Comparison of ENCODE assay signal across 29 cellular contexts in the genomic region with DNA sequence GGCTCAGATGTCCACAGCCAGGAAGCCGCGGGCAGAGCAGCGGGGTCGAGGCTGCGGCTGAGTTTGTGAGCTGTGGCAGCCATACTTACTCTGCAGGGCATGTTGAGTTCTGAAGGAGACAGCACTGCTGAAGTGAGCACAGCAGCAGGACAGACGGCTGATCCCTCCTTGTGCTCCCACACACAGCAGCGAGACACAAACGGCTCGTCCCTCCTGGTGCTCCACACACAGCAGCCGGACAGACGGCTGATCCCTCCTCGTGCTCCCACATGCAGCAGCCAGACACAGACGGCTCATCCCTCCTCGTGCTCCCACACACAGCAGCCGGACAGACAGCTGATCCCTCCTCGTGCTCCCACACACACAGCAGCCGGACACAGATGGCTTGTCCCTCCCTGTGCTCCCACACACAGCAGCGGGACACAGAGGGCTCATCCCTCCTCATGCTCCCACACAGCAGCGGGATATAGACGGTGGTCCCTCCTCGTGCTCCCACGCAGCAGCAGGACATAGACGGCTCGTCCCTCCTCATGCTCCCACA.
DNase-seq lines count a peak whose midpoint lies in the region; ATAC-seq and TF ChIP-seq lines count a peak whose summit lies in the region.
"Had no signal": no experiment of that assay in that cellular context is flagged by ENCODE, and none has a peak within 500 bp of the region (broad histone marks: within the 10 kb centered on the region; RNA-seq: fewer than 3 reads in every experiment).

No MANE protein-coding gene starts in this region.

- no peak overlapping the region for H3K4me3 Mint-ChIP-seq in CD14-positive monocyte
- H3K4me3 Mint-ChIP-seq: activated naive CD8-positive, alpha-beta T cell treated with anti-CD3 and anti-CD28 coated beads for 36 hours; dendritic cell treated with granulocyte-macrophage colony-stimulating factor and Interleukin-4, amounts not matched to agents 40 ng/mL and 50 ng/mL, for 4 days; immature natural killer cell; T-cell had no signal

- no peaks in the 10 kb centered on the region for H3K4me1 Mint-ChIP-seq in CD14-positive monocyte
- H3K4me1 Mint-ChIP-seq: activated naive CD8-positive, alpha-beta T cell treated with anti-CD3 and anti-CD28 coated beads for 36 hours; immature natural killer cell; T-cell had no signal

- intact Hi-C loops in CD14-positive monocyte (cut with micrococcal nuclease) (no loop called here), sciatic nerve (cut with DNase I) (no loop called here)

- peaks cover 0 to 1% (median 1%) of the 10 kb centered on the region in 3 donors for H3K27me3 Mint-ChIP-seq in CD14-positive monocyte (ENCODE audit: low read depth in 3 of 3)
- H3K27me3 Mint-ChIP-seq: activated naive CD8-positive, alpha-beta T cell treated with anti-CD3 and anti-CD28 coated beads for 36 hours; dendritic cell treated with granulocyte-macrophage colony-stimulating factor and Interleukin-4, amounts not matched to agents 40 ng/mL and 50 ng/mL, for 4 days; T-cell had no signal

- no peak overlapping the region for H3K27ac Mint-ChIP-seq in CD14-positive monocyte
- H3K27ac Mint-ChIP-seq: activated naive CD8-positive, alpha-beta T cell treated with anti-CD3 and anti-CD28 coated beads for 36 hours; activated T-helper 2 cell treated with anti-CD3 and anti-CD28 coated beads, Interferon-gamma antibody, Interleukin-2, Interleukin-4, amounts not matched to agents 10 μg/mL and 5 μg/mL and 100 μg/mL, durations not matched to agents 14 hours and 24 hours and 36 hours; dendritic cell treated with granulocyte-macrophage colony-stimulating factor and Interleukin-4, amounts not matched to agents 40 ng/mL and 50 ng/mL, for 4 days; immature natural killer cell; T-cell had no signal

- H3K27me3 ChIP-seq in foreskin keratinocyte: no peaks in the 10 kb centered on the region
- H3K27me3 ChIP-seq: BLaER1, gastrocnemius medialis, Peyer's patch had no signal

- H3K4me1 ChIP-seq in HEK293 (ENCODE audit: control insufficient read depth, insufficient read depth, low read length): no peaks in the 10 kb centered on the region
- no peaks in the 10 kb centered on the region for H3K4me1 ChIP-seq in foreskin keratinocyte
- H3K4me1 ChIP-seq: BLaER1, gastrocnemius medialis, Peyer's patch, prostate gland, SJCRH30 had no signal

- H3K27ac ChIP-seq in HEK293 (ENCODE audit: extremely low read depth, low read depth, low read length): no peak overlapping the region
- no peak overlapping the region for H3K27ac ChIP-seq in foreskin keratinocyte
- H3K27ac ChIP-seq: BLaER1, gastrocnemius medialis, HL-60, Peyer's patch, prostate gland, SJCRH30, skin epidermis had no signal

- ATAC-seq in left lobe of liver: no peak
- ATAC-seq in sciatic nerve: peak; percentile 20
- ATAC-seq in foreskin keratinocyte: no peak
- ATAC-seq: gastrocnemius medialis, mucosa of descending colon, T-cell had no signal

- CTCF ChIA-PET in HEK293 (lab: Yijun Ruan, JAX): no interaction called here

- peak; percentile 26 for DNase-seq in CD14-positive monocyte (ENCODE audit: low spot score)
- peak; percentile 16 for DNase-seq in left lobe of liver (ENCODE audit: low spot score)
- DNase-seq in sciatic nerve (ENCODE audit: low spot score): no peak
- DNase-seq in foreskin keratinocyte: no peak
- DNase-seq in SW480 (ENCODE audit: low spot score): no peak
- no peak for DNase-seq in activated naive CD4-positive, alpha-beta T cell treated with anti-CD3 and anti-CD28 coated beads, Interleukin-2, amount 50 U/mL, for 16 hours
- no peak for DNase-seq in kidney glomerular epithelial cell (lab: John Stamatoyannopoulos, UW)
- DNase-seq: activated CD4-positive, alpha-beta T cell treated with anti-CD3 and anti-CD28 coated beads, Interleukin-2, amount 50 U/mL, for 48 hours; activated CD4-positive, CD25-positive, alpha-beta regulatory T cell; activated naive CD8-positive, alpha-beta T cell treated with anti-CD3 and anti-CD28 coated beads for 36 hours; gastrocnemius medialis; GF-D8; hippocampal formation; immature natural killer cell; Karpas-422; mucosa of descending colon; NCI-H1436; NCI-H2107; NCI-H748 treated with DMSO at 0.1 percent for 48 hours; SJCRH30; T-cell had no signal

- no peaks in the 10 kb centered on the region for H3K9me3 ChIP-seq in HEK293 (ENCODE audit: control insufficient read depth, insufficient read depth, low read depth, low read length)
- H3K9me3 ChIP-seq: gastrocnemius medialis, Peyer's patch, prostate gland, SJCRH30 had no signal

- no peaks in the 10 kb centered on the region for H3K36me3 Mint-ChIP-seq in CD14-positive monocyte
- H3K36me3 Mint-ChIP-seq: activated naive CD8-positive, alpha-beta T cell treated with anti-CD3 and anti-CD28 coated beads for 36 hours; immature natural killer cell; T-cell had no signal

- H3K9me3 Mint-ChIP-seq in CD14-positive monocyte: peaks cover 0 to 20% (median 14%) of the 10 kb centered on the region in 7 donors

- POLR2A ChIA-PET in HEK293 (lab: Yijun Ruan, JAX): no interaction called here

- no peak for TF ChIP-seq CTCF in CD14-positive monocyte (IDR thresholded peaks at IDR 0.05)
- no peak for TF ChIP-seq CTCF in HEK293 (tag by site-specific recombination; IDR thresholded peaks at IDR 0.05)
- no peak for TF ChIP-seq CTCF in foreskin keratinocyte (conservative IDR thresholded peaks at IDR 0.05)

- no peaks in the 10 kb centered on the region for H3K36me3 ChIP-seq in HEK293 (ENCODE audit: control insufficient read depth in 2 of 2, insufficient read depth in 1 of 2, low read length in 2 of 2)
- H3K36me3 ChIP-seq: BLaER1, gastrocnemius medialis, Peyer's patch, prostate gland, SJCRH30 had no signal

- no peak overlapping the region for H3K4me3 ChIP-seq in HEK293 (ENCODE audit: low read depth, low read length)
- H3K4me3 ChIP-seq: BLaER1, gastrocnemius medialis, mucosa of descending colon, Peyer's patch, prostate gland, SJCRH30, skin epidermis had no signal

TF ChIP-seq in HEK293, 187 proteins besides CTCF, POLR2A, EP300 and RAD21:
- TF ChIP-seq ZFP69B (tag by site-specific recombination; IDR thresholded peaks at IDR 0.05) (no peak), EGR2 (tag by site-specific recombination; IDR thresholded peaks at IDR 0.05; ENCODE audit: low read depth) (peak; percentile 40; the same call in 1 of the 2 replicates), ZNF548 (tag by site-specific recombination; IDR thresholded peaks at IDR 0.05) (no peak), ZFHX2 (tag by site-specific recombination; conservative IDR thresholded peaks at IDR 0.05) (peak; percentile 65; the same call in 1 of the 2 replicates), ZNF792 (tag by site-specific recombination; IDR thresholded peaks at IDR 0.05) (no peak)
- TF ChIP-seq, protein P1, sequence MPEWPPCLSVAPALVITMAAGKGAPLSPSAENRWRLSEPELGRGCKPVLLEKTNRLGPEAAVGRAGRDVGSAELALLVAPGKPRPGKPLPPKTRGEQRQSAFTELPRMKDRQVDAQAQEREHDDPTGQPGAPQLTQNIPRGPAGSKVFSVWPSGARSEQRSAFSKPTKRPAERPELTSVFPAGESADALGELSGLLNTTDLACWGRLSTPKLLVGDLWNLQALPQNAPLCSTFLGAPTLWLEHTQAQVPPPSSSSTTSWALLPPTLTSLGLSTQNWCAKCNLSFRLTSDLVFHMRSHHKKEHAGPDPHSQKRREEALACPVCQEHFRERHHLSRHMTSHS (tag by site-specific recombination; IDR thresholded peaks at IDR 0.05): no peak

Comparison
In these comparisons a context has a peak if more than half of its experiments do, and no peak if none do; other contexts are left out.
1. DNase-seq: peak in CD14-positive monocyte (single experiment) and left lobe of liver (single experiment); none in sciatic nerve (single experiment), foreskin keratinocyte (0 of 2), SW480 (single experiment), activated naive CD4-positive, alpha-beta T cell treated with anti-CD3 and anti-CD28 coated beads, Interleukin-2, amount 50 U/mL, for 16 hours (single experiment) and kidney glomerular epithelial cell (single experiment).